ENCODE assay signal across 9 cellular contexts in the genomic region with DNA sequence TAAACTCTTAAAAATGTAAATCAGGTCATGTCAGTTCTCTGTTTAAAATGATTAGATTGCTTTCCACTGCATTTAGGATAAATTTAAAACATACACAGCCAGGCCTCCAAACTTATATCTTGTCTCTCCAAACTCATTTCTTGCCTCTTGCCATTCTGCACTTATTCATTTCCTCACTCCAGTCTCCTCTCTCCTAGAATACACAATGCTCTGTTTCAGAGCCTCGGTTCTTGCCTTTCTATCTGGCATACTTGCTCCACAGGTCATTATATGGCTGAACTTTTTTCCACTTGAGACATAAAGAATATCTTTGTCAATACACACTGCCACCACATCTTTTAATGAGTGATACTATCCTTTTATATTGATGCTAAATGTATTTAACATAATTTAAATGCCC.
"Had no signal": no experiment of that assay in that cellular context is flagged by ENCODE, and none has a peak within 500 bp of the region (broad histone marks: within the 10 kb centered on the region; RNA-seq: fewer than 3 reads in every experiment).

No MANE protein-coding gene starts in this region.

- H3K4me3 Mint-ChIP-seq: H9 had no signal

- DNase-seq: GM23248, GOT3, H9, HCEC 1CT, IMR-90, KG1 had no signal

- H2AFZ ChIP-seq: GM23248 had no signal

- H3K9me3 Mint-ChIP-seq: H9 had no signal

- H3K4me3 ChIP-seq: GM23248, K562 had no signal

- ATAC-seq: K562 had no signal

- H3K27ac ChIP-seq: GM23248 had no signal

- H3K9ac ChIP-seq: GM23248 had no signal

- FAIRE-seq: H54, HTR-8/SVneo had no signal
